In the genomic region with DNA sequence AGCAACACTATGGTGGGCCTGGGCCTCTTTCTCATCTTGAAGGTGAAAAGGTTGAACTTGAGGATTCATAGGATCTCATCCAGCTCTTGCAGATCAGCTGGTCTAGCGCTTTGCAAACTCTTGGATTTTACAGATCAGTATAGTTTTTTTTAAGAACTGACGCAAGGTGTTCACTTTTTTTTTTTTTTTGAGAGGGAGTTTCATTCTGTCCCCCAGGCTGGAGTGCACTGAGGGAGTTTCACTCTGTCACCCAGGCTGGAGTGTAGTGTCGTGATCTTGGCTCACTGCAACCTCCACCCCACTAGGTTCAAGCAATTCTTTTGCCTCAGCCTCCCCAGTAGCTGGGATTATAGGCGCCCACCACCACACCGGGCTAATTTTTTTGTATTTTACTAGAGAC, we compare ENCODE assay signal across 15 cellular contexts. TPM values are rescaled to one million over a fixed set of nuclear protein-coding genes. Genes with fewer than 3 reads are reported as not detected.
DNase-seq lines count a peak whose midpoint lies in the region; ATAC-seq and TF ChIP-seq lines count a peak whose summit lies in the region.
"Had no signal": no experiment of that assay in that cellular context is flagged by ENCODE, and none has a peak within 500 bp of the region (broad histone marks: within the 10 kb centered on the region; RNA-seq: fewer than 3 reads in every experiment).

No MANE protein-coding gene starts in this region.

- CTCF ChIA-PET in activated naive CD4-positive, alpha-beta T cell treated with anti-CD3 and anti-CD28 coated beads, Interleukin-2, amount 10 ng/mL, durations not matched to agents 7 days and 5 days (lab: Charles Lee): no interaction called here
- CTCF ChIA-PET in activated naive CD4-positive, alpha-beta T cell treated with anti-CD3 and anti-CD28 coated beads for 36 hours (lab: Charles Lee): interaction anchor here (1.6 kb wide), 1 partner anchor 54 kb away, joined by 4 read pairs; no protein-coding TSS in a partner anchor

- TF ChIP-seq POLR2A in transverse colon (IDR thresholded peaks at IDR 0.05): no peak

- TF ChIP-seq EP300 in transverse colon (IDR thresholded peaks at IDR 0.05; ENCODE audit: low read depth): no peak

- H3K27ac Mint-ChIP-seq in activated naive CD4-positive, alpha-beta T cell treated with anti-CD3 and anti-CD28 coated beads, Interleukin-2, amount 10 ng/mL, durations not matched to agents 7 days and 5 days: peak overlapping the region; percentile 83
- H3K27ac Mint-ChIP-seq in activated naive CD4-positive, alpha-beta T cell treated with anti-CD3 and anti-CD28 coated beads for 36 hours: no peak overlapping the region
- peak overlapping the region; percentile 62 for H3K27ac Mint-ChIP-seq in activated naive CD8-positive, alpha-beta T cell treated with anti-CD3 and anti-CD28 coated beads, Interleukin-2, amount 50 U/mL, for 24 hours
- H3K27ac Mint-ChIP-seq: CD8-positive, alpha-beta memory T cell; effector memory CD8-positive, alpha-beta T cell had no signal

- no peak overlapping the region for H3K4me3 ChIP-seq in transverse colon
- H3K4me3 ChIP-seq: cardiac muscle cell, left ventricle myocardium inferior had no signal

- intact Hi-C loops in activated naive CD4-positive, alpha-beta T cell treated with anti-CD3 and anti-CD28 coated beads for 36 hours (cut with micrococcal nuclease): no loop called here
- intact Hi-C loops in transverse colon (cut with DNase I; ENCODE audit: low total_unique reads): no loop called here

- peak overlapping the region; percentile 29 to 65 (median 49) for H3K27ac ChIP-seq in transverse colon
- H3K27ac ChIP-seq: cardiac muscle cell, left ventricle myocardium inferior had no signal

- no peaks in the 10 kb centered on the region for H3K9me3 ChIP-seq in transverse colon
- H3K9me3 ChIP-seq: left ventricle myocardium inferior had no signal

- peaks cover 0 to 12% (median 2%) of the 10 kb centered on the region in 4 donors for H3K4me1 ChIP-seq in transverse colon
- H3K4me1 ChIP-seq: left ventricle myocardium inferior had no signal

- H3K4me3 Mint-ChIP-seq in activated naive CD4-positive, alpha-beta T cell treated with anti-CD3 and anti-CD28 coated beads, Interleukin-2, amount 10 ng/mL, durations not matched to agents 7 days and 5 days: no peak overlapping the region
- H3K4me3 Mint-ChIP-seq in activated naive CD4-positive, alpha-beta T cell treated with anti-CD3 and anti-CD28 coated beads for 36 hours: no peak overlapping the region
- H3K4me3 Mint-ChIP-seq in activated naive CD8-positive, alpha-beta T cell treated with anti-CD3 and anti-CD28 coated beads, Interleukin-2, amount 50 U/mL, for 24 hours: no peak overlapping the region
- H3K4me3 Mint-ChIP-seq: effector memory CD8-positive, alpha-beta T cell had no signal

- peak; percentile 23 for ATAC-seq in HG03439 (IDR thresholded peaks at IDR 0.05; ENCODE audit: unreplicated experiment)
- no peak for ATAC-seq in activated naive CD8-positive, alpha-beta T cell treated with anti-CD3 and anti-CD28 coated beads, Interleukin-2, amount 50 U/mL, for 24 hours

- H3K27me3 Mint-ChIP-seq in activated naive CD4-positive, alpha-beta T cell treated with anti-CD3 and anti-CD28 coated beads, Interleukin-2, amount 10 ng/mL, durations not matched to agents 7 days and 5 days: peaks cover 16% of the 10 kb centered on the region
- peaks cover 3% of the 10 kb centered on the region for H3K27me3 Mint-ChIP-seq in activated naive CD4-positive, alpha-beta T cell treated with anti-CD3 and anti-CD28 coated beads for 36 hours (ENCODE audit: low read depth)
- peaks cover 34% of the 10 kb centered on the region for H3K27me3 Mint-ChIP-seq in activated naive CD8-positive, alpha-beta T cell treated with anti-CD3 and anti-CD28 coated beads, Interleukin-2, amount 50 U/mL, for 24 hours
- H3K27me3 Mint-ChIP-seq: CD8-positive, alpha-beta memory T cell had no signal

- H3K4me1 Mint-ChIP-seq in activated naive CD4-positive, alpha-beta T cell treated with anti-CD3 and anti-CD28 coated beads, Interleukin-2, amount 10 ng/mL, durations not matched to agents 7 days and 5 days: peaks cover 26% of the 10 kb centered on the region
- H3K4me1 Mint-ChIP-seq in activated naive CD4-positive, alpha-beta T cell treated with anti-CD3 and anti-CD28 coated beads for 36 hours (ENCODE audit: low read depth): peaks cover 16% of the 10 kb centered on the region
- H3K4me1 Mint-ChIP-seq in activated naive CD8-positive, alpha-beta T cell treated with anti-CD3 and anti-CD28 coated beads, Interleukin-2, amount 50 U/mL, for 24 hours: peaks cover 27% of the 10 kb centered on the region

- no peaks in the 10 kb centered on the region for H3K9me3 Mint-ChIP-seq in activated naive CD4-positive, alpha-beta T cell treated with anti-CD3 and anti-CD28 coated beads, Interleukin-2, amount 10 ng/mL, durations not matched to agents 7 days and 5 days
- no peaks in the 10 kb centered on the region for H3K9me3 Mint-ChIP-seq in activated naive CD4-positive, alpha-beta T cell treated with anti-CD3 and anti-CD28 coated beads for 36 hours
- H3K9me3 Mint-ChIP-seq in activated naive CD8-positive, alpha-beta T cell treated with anti-CD3 and anti-CD28 coated beads, Interleukin-2, amount 50 U/mL, for 24 hours: no peaks in the 10 kb centered on the region
- H3K9me3 Mint-ChIP-seq: CD8-positive, alpha-beta memory T cell; effector memory CD8-positive, alpha-beta T cell had no signal

- no peak for TF ChIP-seq CTCF in transverse colon (IDR thresholded peaks at IDR 0.05)

- WGBS in transverse colon (ENCODE audit: low coverage in 1 of 2), 2 donors: 89 to 100% methylated on average over 4 to 5 of the region's 5 CpGs

- H3K27me3 ChIP-seq in transverse colon: no peaks in the 10 kb centered on the region
- H3K27me3 ChIP-seq: cardiac muscle cell had no signal

- no peaks in the 10 kb centered on the region for H3K36me3 ChIP-seq in transverse colon
- H3K36me3 ChIP-seq: cardiac muscle cell, left ventricle myocardium inferior had no signal

- H3K36me3 Mint-ChIP-seq in activated naive CD4-positive, alpha-beta T cell treated with anti-CD3 and anti-CD28 coated beads, Interleukin-2, amount 10 ng/mL, durations not matched to agents 7 days and 5 days: no peaks in the 10 kb centered on the region
- no peaks in the 10 kb centered on the region for H3K36me3 Mint-ChIP-seq in activated naive CD4-positive, alpha-beta T cell treated with anti-CD3 and anti-CD28 coated beads for 36 hours (ENCODE audit: low read depth)
- no peaks in the 10 kb centered on the region for H3K36me3 Mint-ChIP-seq in activated naive CD8-positive, alpha-beta T cell treated with anti-CD3 and anti-CD28 coated beads, Interleukin-2, amount 50 U/mL, for 24 hours (ENCODE audit: low read depth)
- H3K36me3 Mint-ChIP-seq: CD8-positive, alpha-beta memory T cell had no signal

- in situ Hi-C loops in transverse colon (cut with MboI; ENCODE audit: low pct_ligation_motif_present in 1 of 4, low pct_unique_long_range_greater_than_20kb in 1 of 4, low sequenced_read_pairs in 3 of 4): no loop called here

- DNase-seq in activated naive CD4-positive, alpha-beta T cell treated with anti-CD3 and anti-CD28 coated beads, Interleukin-2, amount 10 ng/mL, durations not matched to agents 7 days and 5 days: no peak
- no peak for DNase-seq in activated naive CD4-positive, alpha-beta T cell treated with anti-CD3 and anti-CD28 coated beads for 36 hours
- no peak for DNase-seq in activated naive CD8-positive, alpha-beta T cell treated with anti-CD3 and anti-CD28 coated beads, Interleukin-2, amount 50 U/mL, for 24 hours
- DNase-seq in transverse colon (no peak), NCI-H2081 treated with DMSO at 0.1 percent for 48 hours (lab: John Stamatoyannopoulos, UW) (no peak), inferior parietal cortex (ENCODE audit: extremely low spot score) (no peak), COLO829 (ENCODE audit: low spot score) (no peak)
- DNase-seq: activated CD4-positive, alpha-beta T cell treated with anti-CD3 and anti-CD28 coated beads for 1 hour; activated T-cell treated with anti-CD3 and anti-CD28 coated beads, Interleukin-2, amount 50 U/mL, for 1 hour; effector memory CD8-positive, alpha-beta T cell; left ventricle myocardium inferior; SHP77 had no signal

RNA-seq across cellular contexts. Expression of a gene that starts 20.4 kb away (rescaled TPM):
- total RNA-seq in activated naive CD4-positive, alpha-beta T cell treated with anti-CD3 and anti-CD28 coated beads for 36 hours: 1 to 10 TPM; 6.9 to 7.7 TPM
- total RNA-seq in transverse colon: 100 to 1,000 TPM in 1 of 4 donors, 10 to 100 TPM in 3; 26.5 to 103 (median 57.2) TPM

RNA-seq across cellular contexts. Expression of a gene that starts 25.3 kb away (rescaled TPM):
- total RNA-seq in activated naive CD4-positive, alpha-beta T cell treated with anti-CD3 and anti-CD28 coated beads for 36 hours: 10 to 100 TPM; 14.5 to 14.7 TPM
- total RNA-seq in transverse colon: 10 to 100 TPM; 15.9 to 38.1 (median 30.3) TPM
